ENCODE assay signal across 1 cellular context in genomic region chr22:40976866-40977700, GRCh38.
TF ChIP-seq lines count a peak whose summit lies in the region.

No MANE protein-coding gene starts in this region.

TF ChIP-seq in H1, 55 proteins besides CTCF, POLR2A, EP300 and RAD21 (continued from another document):
- TF ChIP-seq SRF (IDR thresholded peaks at IDR 0.05; ENCODE audit: low read depth, low read length): no peak
- TF ChIP-seq ZNF274 (IDR thresholded peaks at IDR 0.05; ENCODE audit: borderline replicate concordance, extremely low read depth, low read length): no peak
- TF ChIP-seq RBBP5 (IDR thresholded peaks at IDR 0.05; ENCODE audit: borderline replicate concordance, low read depth, low read length): no peak
- no peak for TF ChIP-seq CHD7 (IDR thresholded peaks at IDR 0.05; ENCODE audit: insufficient replicate concordance, low read length)
- TF ChIP-seq RXRA (IDR thresholded peaks at IDR 0.05; ENCODE audit: insufficient read depth, low read depth, low read length): no peak
- TF ChIP-seq EGR1 (IDR thresholded peaks at IDR 0.05; ENCODE audit: borderline replicate concordance, low read depth, low read length): no peak
- TF ChIP-seq RNF2 (IDR thresholded peaks at IDR 0.05; ENCODE audit: borderline replicate concordance, low read depth, low read length, missing control alignments, poor library complexity, severe bottlenecking): no peak
- no peak for TF ChIP-seq GABPA (IDR thresholded peaks at IDR 0.05; ENCODE audit: borderline replicate concordance, insufficient read depth, low read length)
- TF ChIP-seq ASH2L (IDR thresholded peaks at IDR 0.05; ENCODE audit: low read length): no peak
- no peak for TF ChIP-seq SP1 (IDR thresholded peaks at IDR 0.05; ENCODE audit: low read depth, low read length)
- TF ChIP-seq SIRT6 (IDR thresholded peaks at IDR 0.05; ENCODE audit: low read length): no peak
